Comparison of ENCODE assay signal across 30 cellular contexts in the genomic region with DNA sequence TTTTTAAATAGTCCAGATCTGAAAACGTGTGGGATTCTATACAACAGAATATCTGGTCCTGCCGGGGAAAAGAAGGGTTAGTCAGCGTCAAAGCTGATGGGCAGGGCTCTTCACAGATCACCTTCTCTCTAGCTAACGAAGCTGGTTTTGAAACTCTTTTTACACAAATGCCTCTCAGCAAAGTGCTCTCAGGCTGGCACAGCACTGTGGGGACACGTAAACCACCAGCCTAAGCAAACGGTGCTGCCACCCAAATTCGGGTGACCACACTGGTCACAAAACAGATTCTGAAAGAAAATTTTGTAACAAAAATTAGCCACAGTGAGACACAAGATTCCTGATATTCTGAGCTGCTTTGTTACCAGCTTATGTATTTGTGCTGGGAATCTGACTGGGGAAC.
"Had no signal": no experiment of that assay in that cellular context is flagged by ENCODE, and none has a peak within 500 bp of the region (broad histone marks: within the 10 kb centered on the region; RNA-seq: fewer than 3 reads in every experiment).

No MANE protein-coding gene starts in this region.

- DNase-seq: Karpas-422, MM.1S, NCI-H1092, NCI-H1105, NCI-H1417 treated with DMSO at 0.1 percent for 48 hours, NCI-H1436 treated with DMSO at 0.1 percent for 48 hours, NCI-H1694 treated with DMSO at 0.1 percent for 48 hours, NCI-H187 treated with DMSO at 0.1 percent for 48 hours, NCI-H2029 treated with DMSO at 0.1 percent for 48 hours, NCI-H2081 treated with DMSO at 0.1 percent for 48 hours, NCI-H2107, NCI-H2171, NCI-H226, NCI-H446 treated with DMSO at 0.1 percent for 48 hours, NCI-H510A, NCI-H524, NCI-H526, NCI-H69, NCI-H748 treated with DMSO at 0.1 percent for 48 hours, NCI-H82, OCI-M1, PC-3, Peyer's patch, Right ventricle myocardium superior, RPMI8226, SHP77 treated with DMSO at 0.1 percent for 48 hours, SK-N-SH, SW 1271, T-helper 1 cell had no signal

- ATAC-seq: PC-3 had no signal

- H3K4me3 ChIP-seq: Peyer's patch, SJSA1 had no signal
